11 cellular contexts compared by ENCODE assay signal in genomic region chr15:31254431-31255175, GRCh38.
DNase-seq lines count a peak whose midpoint lies in the region; ATAC-seq and TF ChIP-seq lines count a peak whose summit lies in the region.
"Had no signal": no experiment of that assay in that cellular context is flagged by ENCODE, and none has a peak within 500 bp of the region (broad histone marks: within the 10 kb centered on the region; RNA-seq: fewer than 3 reads in every experiment).

No MANE protein-coding gene starts in this region.

- H3K9me3 Mint-ChIP-seq in T-helper 2 cell treated with Interferon-gamma antibody and Interleukin-4, amounts not matched to agents 5 μg/mL and 100 μg/mL, for 36 hours = no peaks in the 10 kb centered on the region

- no peak for TF ChIP-seq POLR2A in NB4 (IDR thresholded peaks at IDR 0.05; ENCODE audit: extremely low read depth, insufficient read length)

- no peak overlapping the region for H3K4me3 ChIP-seq in NB4 (ENCODE audit: low read depth, low read length)
- H3K4me3 ChIP-seq: SJSA1 had no signal

- no peak overlapping the region for H3K4me3 Mint-ChIP-seq in T-helper 2 cell treated with Interferon-gamma antibody and Interleukin-4, amounts not matched to agents 5 μg/mL and 100 μg/mL, for 36 hours
- H3K4me3 Mint-ChIP-seq: activated CD8-positive, alpha-beta T cell treated with anti-CD3 and anti-CD28 coated beads, Interleukin-2, amount 10 ng/mL, durations not matched to agents 7 days and 5 days; brain had no signal

- no peaks in the 10 kb centered on the region for H3K36me3 Mint-ChIP-seq in T-helper 2 cell treated with Interferon-gamma antibody and Interleukin-4, amounts not matched to agents 5 μg/mL and 100 μg/mL, for 36 hours (ENCODE audit: low read depth)
- H3K36me3 Mint-ChIP-seq: brain had no signal

- H3K27ac Mint-ChIP-seq in T-helper 2 cell treated with Interferon-gamma antibody and Interleukin-4, amounts not matched to agents 5 μg/mL and 100 μg/mL, for 36 hours = no peak overlapping the region
- H3K27ac Mint-ChIP-seq: activated CD8-positive, alpha-beta T cell treated with anti-CD3 and anti-CD28 coated beads, Interleukin-2, amount 10 ng/mL, durations not matched to agents 7 days and 5 days; brain had no signal

- intact Hi-C loops in sciatic nerve (cut with DNase I) = no loop called here

- peaks cover 27% of the 10 kb centered on the region for H3K4me1 Mint-ChIP-seq in T-helper 2 cell treated with Interferon-gamma antibody and Interleukin-4, amounts not matched to agents 5 μg/mL and 100 μg/mL, for 36 hours (ENCODE audit: low read depth)

- peaks cover 19% of the 10 kb centered on the region for H3K27me3 Mint-ChIP-seq in T-helper 2 cell treated with Interferon-gamma antibody and Interleukin-4, amounts not matched to agents 5 μg/mL and 100 μg/mL, for 36 hours (ENCODE audit: low read depth)
- H3K27me3 Mint-ChIP-seq: brain had no signal

- no peak for TF ChIP-seq CTCF in NB4 (IDR thresholded peaks at IDR 0.05; ENCODE audit: low read depth, low read length)

- ATAC-seq in sciatic nerve (peak; percentile 91), HG03460 (IDR thresholded peaks at IDR 0.05; ENCODE audit: unreplicated experiment) (no peak)
- ATAC-seq: activated CD8-positive, alpha-beta T cell treated with anti-CD3 and anti-CD28 coated beads, Interleukin-2, amount 10 ng/mL, durations not matched to agents 7 days and 5 days had no signal

- peak; percentile 63 for DNase-seq in GM04504 (ENCODE audit: low read depth)
- DNase-seq in NB4 (ENCODE audit: low read depth) = peak; percentile 39
- peak; percentile 48 for DNase-seq in epidermal melanocyte (ENCODE audit: insufficient read length, low spot score)
- DNase-seq in sciatic nerve (ENCODE audit: low spot score) = no peak
- no peak for DNase-seq in T-helper 2 cell treated with Interferon-gamma antibody and Interleukin-4, amounts not matched to agents 5 μg/mL and 100 μg/mL, for 36 hours (ENCODE audit: low spot score)
- no peak for DNase-seq in stimulated activated CD4-positive, alpha-beta T cell treated with anti-CD3 and anti-CD28 coated beads, Interleukin-2, amount 100 ng/mL, for 48 hours
- DNase-seq: activated CD8-positive, alpha-beta T cell treated with anti-CD3 and anti-CD28 coated beads, Interleukin-2, amount 10 ng/mL, durations not matched to agents 7 days and 5 days; NCI-H1105 treated with DMSO at 0.1 percent for 48 hours had no signal

Comparison
In these comparisons a context has a peak if more than half of its experiments do, and no peak if none do; other contexts are left out.
1. DNase-seq: peak in GM04504 (single experiment), NB4 (single experiment) and epidermal melanocyte (single experiment); none in sciatic nerve (single experiment), T-helper 2 cell treated with Interferon-gamma antibody and Interleukin-4, amounts not matched to agents 5 μg/mL and 100 μg/mL, for 36 hours (single experiment) and stimulated activated CD4-positive, alpha-beta T cell treated with anti-CD3 and anti-CD28 coated beads, Interleukin-2, amount 100 ng/mL, for 48 hours (0 of 2).